In the genomic region with DNA sequence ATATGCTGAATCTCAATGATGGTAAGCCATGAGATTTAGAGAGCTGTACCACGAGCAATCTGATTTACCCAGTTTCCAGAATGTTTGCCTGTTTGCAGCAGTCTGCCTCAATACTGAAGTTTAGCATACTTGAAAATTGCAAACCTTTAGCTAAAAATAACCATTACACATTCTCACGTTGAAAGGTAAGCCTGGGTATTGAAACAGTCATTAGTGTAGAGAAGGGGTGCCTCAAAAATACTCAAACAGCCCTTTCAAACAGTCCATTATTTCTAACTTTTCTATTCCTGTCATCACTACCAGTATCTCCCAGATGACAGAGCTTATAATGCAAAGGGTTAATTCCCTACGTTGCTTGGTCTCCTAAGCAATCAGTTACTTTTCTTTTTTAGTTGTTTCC, we compare ENCODE assay signal across 1 cellular context.
TF ChIP-seq lines count a peak whose summit lies in the region.

No MANE protein-coding gene starts in this region.

TF ChIP-seq in GM23338, 12 proteins besides CTCF, POLR2A, EP300 and RAD21 (continued from another document):
- TF ChIP-seq, protein P1, sequence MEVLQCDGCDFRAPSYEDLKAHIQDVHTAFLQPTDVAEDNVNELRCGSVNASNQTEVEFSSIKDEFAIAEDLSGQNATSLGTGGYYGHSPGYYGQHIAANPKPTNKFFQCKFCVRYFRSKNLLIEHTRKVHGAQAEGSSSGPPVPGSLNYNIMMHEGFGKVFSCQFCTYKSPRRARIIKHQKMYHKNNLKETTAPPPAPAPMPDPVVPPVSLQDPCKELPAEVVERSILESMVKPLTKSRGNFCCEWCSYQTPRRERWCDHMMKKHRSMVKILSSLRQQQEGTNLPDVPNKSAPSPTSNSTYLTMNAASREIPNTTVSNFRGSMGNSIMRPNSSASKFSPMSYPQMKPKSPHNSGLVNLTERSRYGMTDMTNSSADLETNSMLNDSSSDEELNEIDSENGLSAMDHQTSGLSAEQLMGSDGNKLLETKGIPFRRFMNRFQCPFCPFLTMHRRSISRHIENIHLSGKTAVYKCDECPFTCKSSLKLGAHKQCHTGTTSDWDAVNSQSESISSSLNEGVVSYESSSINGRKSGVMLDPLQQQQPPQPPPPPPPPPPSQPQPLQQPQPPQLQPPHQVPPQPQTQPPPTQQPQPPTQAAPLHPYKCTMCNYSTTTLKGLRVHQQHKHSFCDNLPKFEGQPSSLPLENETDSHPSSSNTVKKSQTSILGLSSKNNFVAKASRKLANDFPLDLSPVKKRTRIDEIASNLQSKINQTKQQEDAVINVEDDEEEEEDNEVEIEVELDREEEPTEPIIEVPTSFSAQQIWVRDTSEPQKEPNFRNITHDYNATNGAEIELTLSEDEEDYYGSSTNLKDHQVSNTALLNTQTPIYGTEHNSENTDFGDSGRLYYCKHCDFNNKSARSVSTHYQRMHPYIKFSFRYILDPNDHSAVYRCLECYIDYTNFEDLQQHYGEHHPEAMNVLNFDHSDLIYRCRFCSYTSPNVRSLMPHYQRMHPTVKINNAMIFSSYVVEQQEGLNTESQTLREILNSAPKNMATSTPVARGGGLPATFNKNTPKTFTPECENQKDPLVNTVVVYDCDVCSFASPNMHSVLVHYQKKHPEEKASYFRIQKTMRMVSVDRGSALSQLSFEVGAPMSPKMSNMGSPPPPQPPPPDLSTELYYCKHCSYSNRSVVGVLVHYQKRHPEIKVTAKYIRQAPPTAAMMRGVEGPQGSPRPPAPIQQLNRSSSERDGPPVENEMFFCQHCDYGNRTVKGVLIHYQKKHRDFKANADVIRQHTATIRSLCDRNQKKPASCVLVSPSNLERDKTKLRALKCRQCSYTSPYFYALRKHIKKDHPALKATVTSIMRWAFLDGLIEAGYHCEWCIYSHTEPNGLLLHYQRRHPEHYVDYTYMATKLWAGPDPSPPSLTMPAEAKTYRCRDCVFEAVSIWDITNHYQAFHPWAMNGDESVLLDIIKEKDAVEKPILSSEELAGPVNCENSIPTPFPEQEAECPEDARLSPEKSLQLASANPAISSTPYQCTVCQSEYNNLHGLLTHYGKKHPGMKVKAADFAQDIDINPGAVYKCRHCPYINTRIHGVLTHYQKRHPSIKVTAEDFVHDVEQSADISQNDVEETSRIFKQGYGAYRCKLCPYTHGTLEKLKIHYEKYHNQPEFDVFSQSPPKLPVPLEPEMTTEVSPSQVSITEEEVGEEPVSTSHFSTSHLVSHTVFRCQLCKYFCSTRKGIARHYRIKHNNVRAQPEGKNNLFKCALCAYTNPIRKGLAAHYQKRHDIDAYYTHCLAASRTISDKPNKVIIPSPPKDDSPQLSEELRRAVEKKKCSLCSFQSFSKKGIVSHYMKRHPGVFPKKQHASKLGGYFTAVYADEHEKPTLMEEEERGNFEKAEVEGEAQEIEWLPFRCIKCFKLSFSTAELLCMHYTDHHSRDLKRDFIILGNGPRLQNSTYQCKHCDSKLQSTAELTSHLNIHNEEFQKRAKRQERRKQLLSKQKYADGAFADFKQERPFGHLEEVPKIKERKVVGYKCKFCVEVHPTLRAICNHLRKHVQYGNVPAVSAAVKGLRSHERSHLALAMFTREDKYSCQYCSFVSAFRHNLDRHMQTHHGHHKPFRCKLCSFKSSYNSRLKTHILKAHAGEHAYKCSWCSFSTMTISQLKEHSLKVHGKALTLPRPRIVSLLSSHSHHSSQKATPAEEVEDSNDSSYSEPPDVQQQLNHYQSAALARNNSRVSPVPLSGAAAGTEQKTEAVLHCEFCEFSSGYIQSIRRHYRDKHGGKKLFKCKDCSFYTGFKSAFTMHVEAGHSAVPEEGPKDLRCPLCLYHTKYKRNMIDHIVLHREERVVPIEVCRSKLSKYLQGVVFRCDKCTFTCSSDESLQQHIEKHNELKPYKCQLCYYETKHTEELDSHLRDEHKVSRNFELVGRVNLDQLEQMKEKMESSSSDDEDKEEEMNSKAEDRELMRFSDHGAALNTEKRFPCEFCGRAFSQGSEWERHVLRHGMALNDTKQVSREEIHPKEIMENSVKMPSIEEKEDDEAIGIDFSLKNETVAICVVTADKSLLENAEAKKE (CRISPR knock-in tag; IDR thresholded peaks at IDR 0.05): no peak
